29 cellular contexts compared by ENCODE assay signal in the genomic region with DNA sequence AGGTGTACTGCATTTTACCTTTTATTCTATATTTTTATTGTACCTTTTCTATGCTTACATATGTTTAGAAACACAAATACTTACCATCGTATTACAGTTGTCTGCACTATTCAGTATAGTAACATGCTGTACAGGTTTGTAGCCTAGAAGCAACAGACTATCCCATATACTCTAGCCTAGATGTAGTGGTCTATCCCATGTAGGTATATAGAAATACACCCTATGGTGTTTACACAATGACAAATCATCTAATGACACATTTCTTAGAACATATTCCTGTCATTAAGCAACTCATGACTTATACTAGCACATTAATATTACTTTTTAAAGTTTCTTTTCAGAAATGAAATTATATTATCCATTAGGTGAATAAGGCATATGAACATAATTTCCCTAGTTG.
DNase-seq lines count a peak whose midpoint lies in the region; ATAC-seq, FAIRE-seq and TF ChIP-seq lines count a peak whose summit lies in the region.
"Had no signal": no experiment of that assay in that cellular context is flagged by ENCODE, and none has a peak within 500 bp of the region (broad histone marks: within the 10 kb centered on the region; RNA-seq: fewer than 3 reads in every experiment).

No MANE protein-coding gene starts in this region.

- no peaks in the 10 kb centered on the region for H3K27me3 ChIP-seq in MM.1S (replicated peaks; ENCODE audit: insufficient read depth, low read length)
- no peaks in the 10 kb centered on the region for H3K27me3 ChIP-seq in PC-3 (ENCODE audit: low read length)
- no peaks in the 10 kb centered on the region for H3K27me3 ChIP-seq in bronchial epithelial cell (ENCODE audit: control insufficient read depth, insufficient read depth, low read length)
- H3K27me3 ChIP-seq: BLaER1 had no signal

- no peak for FAIRE-seq in A549 (lab: Jason Lieb, UNC)
- FAIRE-seq in bronchial epithelial cell (lab: Jason Lieb, UNC): no peak
- FAIRE-seq: GM12878, GM12892, GM18507, GM19239 had no signal

- TF ChIP-seq CTCF in A549 (IDR thresholded peaks at IDR 0.05): no peak
- no peak for TF ChIP-seq CTCF in MM.1S (IDR thresholded peaks at IDR 0.05; ENCODE audit: low read length)
- no peak for TF ChIP-seq CTCF in PC-3 (conservative IDR thresholded peaks at IDR 0.05; ENCODE audit: low read depth, low read length)
- no peak for TF ChIP-seq CTCF in bronchial epithelial cell (IDR thresholded peaks at IDR 0.05; ENCODE audit: insufficient read depth, low read length, severe bottlenecking)
- TF ChIP-seq CTCF in glutamatergic neuron (IDR thresholded peaks at IDR 0.05; ENCODE audit: partially characterized antibody, unreplicated experiment): no peak

- intact Hi-C loops in PC-3 (cut with micrococcal nuclease): loop anchor here (5.0 to 10.0 kb wide), 3 partner anchors 79 to 491 kb away; no protein-coding TSS in a partner anchor

- H3K9ac ChIP-seq in MM.1S (ENCODE audit: low read length) (no peak overlapping the region), PC-3 (ENCODE audit: low read length) (no peak overlapping the region)
- H3K9ac ChIP-seq: BLaER1 had no signal

- no peak overlapping the region for H3K4me3 Mint-ChIP-seq in glutamatergic neuron (ENCODE audit: unreplicated experiment)
- H3K4me3 Mint-ChIP-seq: CD14-positive monocyte; CD8-positive, alpha-beta memory T cell had no signal

- H3K9me3 ChIP-seq in A549 (no peaks in the 10 kb centered on the region), MM.1S (replicated peaks; ENCODE audit: insufficient read depth, low read length) (no peaks in the 10 kb centered on the region), PC-3 (ENCODE audit: low read length) (no peaks in the 10 kb centered on the region)
- H3K9me3 ChIP-seq: BE2C, BLaER1 had no signal

- no peak for DNase-seq in A549 (ENCODE audit: low read depth in 1 of 2, low spot score in 1 of 2)
- no peak for DNase-seq in MM.1S
- DNase-seq in PC-3: peak; percentile 62
- DNase-seq in bronchial epithelial cell (ENCODE audit: low read depth): peak; percentile 78
- no peak for DNase-seq in SKM-1 treated with dmso at 0.1 percent for 144 hours (lab: John Stamatoyannopoulos, UW; ENCODE audit: unreplicated experiment)
- no peak for DNase-seq in glutamatergic neuron
- no peak for DNase-seq in UCSD-AML1 (lab: John Stamatoyannopoulos, UW; ENCODE audit: unreplicated experiment)
- DNase-seq in stimulated activated naive CD8-positive, alpha-beta T cell treated with anti-CD3 and anti-CD28 coated beads, Interleukin-15, Interleukin-2, amounts not matched to agents 100 U/mL and 50 U/mL, for 24 hours: no peak
- DNase-seq: ACHN; BE2C; C1 segment of cervical spinal cord; CD4-positive, alpha-beta memory T cell; CD8-positive, alpha-beta memory T cell; COR-L47; DMS 273 treated with DMSO at 0.1 percent for 48 hours; DMS153; DMS53; DMS79; DND-41; EL; GDM1 had no signal

- no peak for TF ChIP-seq POLR2A in A549 (IDR thresholded peaks at IDR 0.05; ENCODE audit: low read length)

- no peak overlapping the region for H3K27ac Mint-ChIP-seq in glutamatergic neuron (ENCODE audit: unreplicated experiment)
- H3K27ac Mint-ChIP-seq: CD14-positive monocyte had no signal

- H3K4me3 ChIP-seq in A549 (no peak overlapping the region), MM.1S (ENCODE audit: low read length) (no peak overlapping the region), PC-3 (ENCODE audit: low read length) (no peak overlapping the region), bronchial epithelial cell (ENCODE audit: low read depth, low read length) (no peak overlapping the region)
- H3K4me3 ChIP-seq: BLaER1, GM12878 had no signal

- H3K36me3 Mint-ChIP-seq in glutamatergic neuron (ENCODE audit: unreplicated experiment): no peaks in the 10 kb centered on the region
- H3K36me3 Mint-ChIP-seq: CD14-positive monocyte; CD4-positive, alpha-beta memory T cell; CD4-positive, CD25-positive, alpha-beta regulatory T cell; CD8-positive, alpha-beta memory T cell had no signal

- H2AFZ ChIP-seq in MM.1S (ENCODE audit: low read length) (peak overlapping the region; percentile 72; the same call in 1 of the 2 replicates), PC-3 (ENCODE audit: low read length) (no peak overlapping the region)

- no peak overlapping the region for H3K4me2 ChIP-seq in A549
- peak overlapping the region; percentile 93; the same call in 1 of the 2 replicates for H3K4me2 ChIP-seq in MM.1S (ENCODE audit: low read depth, low read length)
- peak overlapping the region; percentile 33 for H3K4me2 ChIP-seq in PC-3 (ENCODE audit: low read length)
- H3K4me2 ChIP-seq: BLaER1 had no signal

- H4K20me1 ChIP-seq in MM.1S (ENCODE audit: insufficient read depth, low read length) (no peaks in the 10 kb centered on the region), PC-3 (ENCODE audit: low read length) (no peaks in the 10 kb centered on the region)
- H4K20me1 ChIP-seq: BLaER1 had no signal

- H3K27ac ChIP-seq in A549 (peak overlapping the region; percentile 50 to 72; a peak in 5 of 6 replicates), MM.1S (ENCODE audit: low read length) (no peak overlapping the region), PC-3 (ENCODE audit: low read length) (peak overlapping the region; percentile 31; the same call in 1 of the 2 replicates)
- H3K27ac ChIP-seq: 22Rv1, BLaER1 had no signal

- no peaks in the 10 kb centered on the region for H3K4me1 Mint-ChIP-seq in glutamatergic neuron (ENCODE audit: low read depth, unreplicated experiment)

- H3K27me3 Mint-ChIP-seq in glutamatergic neuron (ENCODE audit: unreplicated experiment): no peaks in the 10 kb centered on the region
- H3K27me3 Mint-ChIP-seq: CD4-positive, alpha-beta memory T cell; CD4-positive, CD25-positive, alpha-beta regulatory T cell; CD8-positive, alpha-beta memory T cell had no signal

- no peaks in the 10 kb centered on the region for H3K36me3 ChIP-seq in MM.1S (replicated peaks; ENCODE audit: insufficient read depth, low read length)
- H3K36me3 ChIP-seq in PC-3 (ENCODE audit: low read depth, low read length): no peaks in the 10 kb centered on the region
- H3K36me3 ChIP-seq in bronchial epithelial cell (ENCODE audit: control insufficient read depth, insufficient read depth, low read length): no peaks in the 10 kb centered on the region
- H3K36me3 ChIP-seq: BE2C, BLaER1 had no signal

- H3K4me1 ChIP-seq in A549 (peaks cover 21% of the 10 kb centered on the region), MM.1S (ENCODE audit: low read length) (0 out of 2 replicates have a peak, but pooled peaks cover under 1% of the 10 kb centered on the region), PC-3 (ENCODE audit: insufficient read depth, low read length) (peaks cover 45% of the 10 kb centered on the region)
- H3K4me1 ChIP-seq: BE2C, BLaER1 had no signal

- BruUV-seq in PC-3 (replicated peaks; lab: Mats Ljungman, UMichigan): no TSS peak

- CTCF ChIA-PET in A549 (lab: Yijun Ruan, JAX) (interaction anchor here (0.6 to 2.4 kb wide), 6 partner anchors 13 to 269 kb away, joined by 3 to 15 read pairs (median 6); no protein-coding TSS in a partner anchor), PC-3 (lab: Charles Lee) (no interaction called here)

- no peaks in the 10 kb centered on the region for H3K9me3 Mint-ChIP-seq in glutamatergic neuron (ENCODE audit: unreplicated experiment)
- H3K9me3 Mint-ChIP-seq: CD14-positive monocyte; CD4-positive, alpha-beta memory T cell; CD4-positive, CD25-positive, alpha-beta regulatory T cell had no signal

- H3F3A ChIP-seq in MM.1S (ENCODE audit: insufficient read depth, low read length) (no peaks in the 10 kb centered on the region), PC-3 (ENCODE audit: low read length, unreplicated experiment) (no peaks in the 10 kb centered on the region)

- no peak for TF ChIP-seq RAD21 in A549 (conservative IDR thresholded peaks at IDR 0.05 in 1 of 2, IDR thresholded peaks at IDR 0.05 in 1 of 2)

- TF ChIP-seq EP300 in A549 (IDR thresholded peaks at IDR 0.05): no peak

- 96% methylated on average over 1 of the region's 1 CpG for WGBS in A549 (ENCODE audit: missing lambda C conversion rate)

- H3K9me2 ChIP-seq in MM.1S (replicated peaks; ENCODE audit: insufficient read depth, low read length): no peaks in the 10 kb centered on the region
- H3K9me2 ChIP-seq in PC-3 (replicated peaks; ENCODE audit: low read length): no peaks in the 10 kb centered on the region

- ATAC-seq in A549 (no peak), PC-3 (peak; percentile 70)
- ATAC-seq in stimulated activated naive CD8-positive, alpha-beta T cell treated with anti-CD3 and anti-CD28 coated beads, Interleukin-15, Interleukin-2, amounts not matched to agents 100 U/mL and 50 U/mL, for 24 hours: no peak
- ATAC-seq: GM12878 had no signal

- POLR2A ChIA-PET in A549 (lab: Yijun Ruan, JAX): no interaction called here
- POLR2A ChIA-PET in PC-3 (lab: Charles Lee; ENCODE audit: unreplicated experiment): no interaction called here

- H3K79me2 ChIP-seq in MM.1S (ENCODE audit: low read length) (no peaks in the 10 kb centered on the region), PC-3 (ENCODE audit: low read length) (no peaks in the 10 kb centered on the region)

TF ChIP-seq in A549, 52 proteins besides CTCF, POLR2A, EP300 and RAD21 (continues in another document):
- no peak for TF ChIP-seq CHD2 (IDR thresholded peaks at IDR 0.05; ENCODE audit: low read length, partially characterized antibody)
- TF ChIP-seq RFX5 (IDR thresholded peaks at IDR 0.05): no peak
- TF ChIP-seq PHF8 (IDR thresholded peaks at IDR 0.05; ENCODE audit: borderline replicate concordance, low read depth): no peak
- no peak for TF ChIP-seq KDM1A (IDR thresholded peaks at IDR 0.05; ENCODE audit: low read depth)
- no peak for TF ChIP-seq CBX2 (IDR thresholded peaks at IDR 0.05; ENCODE audit: borderline replicate concordance, low read depth)
- TF ChIP-seq MYC (IDR thresholded peaks at IDR 0.05; ENCODE audit: borderline replicate concordance, low read length): no peak
- TF ChIP-seq HES2 (IDR thresholded peaks at IDR 0.05): no peak
- no peak for TF ChIP-seq ZSCAN20 (CRISPR knock-in tag; IDR thresholded peaks at IDR 0.05)
- TF ChIP-seq TP53 (CRISPR knock-in tag; IDR thresholded peaks at IDR 0.05): no peak
- TF ChIP-seq, protein P1, sequence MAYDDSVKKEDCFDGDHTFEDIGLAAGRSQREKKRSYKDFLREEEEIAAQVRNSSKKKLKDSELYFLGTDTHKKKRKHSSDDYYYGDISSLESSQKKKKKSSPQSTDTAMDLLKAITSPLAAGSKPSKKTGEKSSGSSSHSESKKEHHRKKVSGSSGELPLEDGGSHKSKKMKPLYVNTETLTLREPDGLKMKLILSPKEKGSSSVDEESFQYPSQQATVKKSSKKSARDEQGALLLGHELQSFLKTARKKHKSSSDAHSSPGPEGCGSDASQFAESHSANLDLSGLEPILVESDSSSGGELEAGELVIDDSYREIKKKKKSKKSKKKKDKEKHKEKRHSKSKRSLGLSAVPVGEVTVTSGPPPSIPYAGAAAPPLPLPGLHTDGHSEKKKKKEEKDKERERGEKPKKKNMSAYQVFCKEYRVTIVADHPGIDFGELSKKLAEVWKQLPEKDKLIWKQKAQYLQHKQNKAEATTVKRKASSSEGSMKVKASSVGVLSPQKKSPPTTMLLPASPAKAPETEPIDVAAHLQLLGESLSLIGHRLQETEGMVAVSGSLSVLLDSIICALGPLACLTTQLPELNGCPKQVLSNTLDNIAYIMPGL (CRISPR knock-in tag; IDR thresholded peaks at IDR 0.05; ENCODE audit: borderline replicate concordance): no peak

Comparison
In these comparisons a context has a peak if more than half of its experiments do, and no peak if none do; other contexts are left out.
1. DNase-seq: peak in PC-3 (single experiment) and bronchial epithelial cell (single experiment); none in A549 (0 of 2), MM.1S (single experiment), SKM-1 treated with dmso at 0.1 percent for 144 hours (single experiment), glutamatergic neuron (single experiment), UCSD-AML1 (single experiment) and stimulated activated naive CD8-positive, alpha-beta T cell treated with anti-CD3 and anti-CD28 coated beads, Interleukin-15, Interleukin-2, amounts not matched to agents 100 U/mL and 50 U/mL, for 24 hours (single experiment).